Comparison of ENCODE assay signal across 22 cellular contexts in the genomic region with DNA sequence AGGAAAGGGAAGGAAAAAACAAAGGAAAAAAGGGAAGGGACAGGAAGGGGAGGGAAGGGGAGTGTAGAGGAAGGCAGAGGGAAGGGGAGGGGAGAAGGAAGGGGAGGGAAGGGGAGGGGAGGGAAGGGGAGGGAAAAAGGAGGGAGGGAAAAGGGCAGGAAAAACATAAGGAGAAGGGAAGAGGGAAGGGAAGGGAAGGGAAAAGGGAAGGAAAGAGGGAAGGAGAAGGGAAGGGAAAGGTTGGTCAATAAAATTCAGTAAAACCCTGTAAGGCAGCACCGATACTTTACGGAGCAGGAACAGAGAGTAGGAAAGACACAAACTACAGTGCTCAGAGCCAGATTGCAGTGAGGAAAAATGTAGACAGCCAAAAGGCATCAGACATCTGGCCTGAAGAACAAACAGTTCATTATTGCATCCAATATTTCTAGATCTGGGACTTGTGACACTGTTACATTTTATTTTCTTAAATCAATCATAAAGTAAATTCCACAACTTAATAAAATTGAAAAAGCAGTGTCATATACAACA.
"Had no signal": no experiment of that assay in that cellular context is flagged by ENCODE, and none has a peak within 500 bp of the region (broad histone marks: within the 10 kb centered on the region; RNA-seq: fewer than 3 reads in every experiment).

No MANE protein-coding gene starts in this region.

- H3K4me3 Mint-ChIP-seq: activated CD4-positive, alpha-beta memory T cell treated with anti-CD3 and anti-CD28 coated beads, Interleukin-2, amount 10 ng/mL, durations not matched to agents 7 days and 5 days; activated CD4-positive, alpha-beta T cell treated with anti-CD3 and anti-CD28 coated beads for 36 hours; activated naive CD4-positive, alpha-beta T cell treated with anti-CD3 and anti-CD28 coated beads, Interleukin-2, amount 50 U/mL, for 24 hours; activated T-cell treated with anti-CD3 and anti-CD28 coated beads, Interleukin-2, amount 50 U/mL, for 72 hours; T-cell had no signal

- H3K36me3 ChIP-seq: breast epithelium, Peyer's patch had no signal

- H3K27me3 Mint-ChIP-seq: activated CD4-positive, alpha-beta memory T cell treated with anti-CD3 and anti-CD28 coated beads, Interleukin-2, amount 10 ng/mL, durations not matched to agents 7 days and 5 days; activated naive CD4-positive, alpha-beta T cell treated with anti-CD3 and anti-CD28 coated beads, Interleukin-2, amount 50 U/mL, for 24 hours had no signal

- DNase-seq: activated CD4-positive, alpha-beta memory T cell treated with anti-CD3 and anti-CD28 coated beads, Interleukin-2, amount 10 ng/mL, durations not matched to agents 7 days and 5 days; activated CD4-positive, alpha-beta T cell treated with anti-CD3 and anti-CD28 coated beads for 36 hours; activated CD4-positive, alpha-beta T cell treated with anti-CD3 and anti-CD28 coated beads, Interleukin-2, amount 50 U/mL, for 1 hour; activated CD8-positive, alpha-beta memory T cell treated with anti-CD3 and anti-CD28 coated beads, Interleukin-2, amount 50 U/mL, for 4 hours; activated gamma-delta T cell treated with Interleukin-2 at 50 U/mL for 16 hours; activated T-cell treated with anti-CD3 and anti-CD28 coated beads, Interleukin-2, amount 50 U/mL, for 72 hours; aorta; central memory CD4-positive, alpha-beta T cell; NCI-H1105; NCI-H1436; NCI-H187; NCI-H510A treated with DMSO at 0.1 percent for 48 hours; Peyer's patch; T-cell; T-helper 2 cell; T1000 had no signal

- H3K4me3 ChIP-seq: breast epithelium, Peyer's patch, SK-N-MC had no signal

- H3K9me3 ChIP-seq: breast epithelium, Peyer's patch had no signal

- H3K27ac ChIP-seq: breast epithelium, KMS-11, Peyer's patch, SK-N-MC, VCaP had no signal

- H3K36me3 Mint-ChIP-seq: T-cell had no signal

- H3K4me2 ChIP-seq: KMS-11 had no signal

- H3K27me3 ChIP-seq: breast epithelium, Peyer's patch had no signal

- H3K4me1 Mint-ChIP-seq: activated CD4-positive, alpha-beta memory T cell treated with anti-CD3 and anti-CD28 coated beads, Interleukin-2, amount 10 ng/mL, durations not matched to agents 7 days and 5 days; activated CD4-positive, alpha-beta T cell treated with anti-CD3 and anti-CD28 coated beads for 36 hours; activated naive CD4-positive, alpha-beta T cell treated with anti-CD3 and anti-CD28 coated beads, Interleukin-2, amount 50 U/mL, for 24 hours; T-cell had no signal

- H3K27ac Mint-ChIP-seq: activated CD4-positive, alpha-beta memory T cell treated with anti-CD3 and anti-CD28 coated beads, Interleukin-2, amount 10 ng/mL, durations not matched to agents 7 days and 5 days; activated CD4-positive, alpha-beta T cell treated with anti-CD3 and anti-CD28 coated beads for 36 hours; activated naive CD4-positive, alpha-beta T cell treated with anti-CD3 and anti-CD28 coated beads, Interleukin-2, amount 50 U/mL, for 24 hours; activated T-cell treated with anti-CD3 and anti-CD28 coated beads, Interleukin-2, amount 50 U/mL, for 72 hours; activated T-helper 2 cell treated with anti-CD3 and anti-CD28 coated beads, Interferon-gamma antibody, Interleukin-2, Interleukin-4, amounts not matched to agents 10 μg/mL and 5 μg/mL and 100 μg/mL, durations not matched to agents 14 hours and 24 hours and 36 hours; T-cell had no signal

- ATAC-seq: activated CD4-positive, alpha-beta T cell treated with anti-CD3 and anti-CD28 coated beads for 36 hours; activated T-cell treated with anti-CD3 and anti-CD28 coated beads, Interleukin-2, amount 50 U/mL, for 72 hours; T-cell had no signal

- H3K4me1 ChIP-seq: breast epithelium, Peyer's patch had no signal

- H3K9me3 Mint-ChIP-seq: activated CD4-positive, alpha-beta memory T cell treated with anti-CD3 and anti-CD28 coated beads, Interleukin-2, amount 10 ng/mL, durations not matched to agents 7 days and 5 days; activated naive CD4-positive, alpha-beta T cell treated with anti-CD3 and anti-CD28 coated beads, Interleukin-2, amount 50 U/mL, for 24 hours had no signal

- H3K9ac ChIP-seq: KMS-11 had no signal
